Comparison of ENCODE assay signal across 27 cellular contexts in genomic region chr20:58435237-58435636, GRCh38.
"Had no signal": no experiment of that assay in that cellular context is flagged by ENCODE, and none has a peak within 500 bp of the region (broad histone marks: within the 10 kb centered on the region; RNA-seq: fewer than 3 reads in every experiment).

No MANE protein-coding gene starts in this region.

- H3K27ac ChIP-seq: heart left ventricle, lower lobe of right lung, skin epidermis, testis, uterus had no signal

- H3K36me3 ChIP-seq: transverse colon, uterus had no signal

- ATAC-seq: activated CD8-positive, alpha-beta memory T cell treated with anti-CD3 and anti-CD28 coated beads, Interleukin-2, amount 10 ng/mL, durations not matched to agents 7 days and 5 days; activated CD8-positive, alpha-beta T cell treated with anti-CD3 and anti-CD28 coated beads, Interleukin-2, amount 10 ng/mL, durations not matched to agents 7 days and 5 days; esophagus mucosa; heart left ventricle; left lobe of liver; lower lobe of right lung; naive thymus-derived CD8-positive, alpha-beta T cell; sciatic nerve; stimulated activated naive CD8-positive, alpha-beta T cell treated with anti-CD3 and anti-CD28 coated beads, Interleukin-15, Interleukin-2, amounts not matched to agents 100 U/mL and 50 U/mL, for 24 hours; T-helper 17 cell had no signal

- H3K4me3 ChIP-seq: heart left ventricle, lower lobe of right lung, skin epidermis, testis, transverse colon, uterus had no signal

- H3K27me3 Mint-ChIP-seq: activated CD8-positive, alpha-beta memory T cell treated with anti-CD3 and anti-CD28 coated beads, Interleukin-2, amount 10 ng/mL, durations not matched to agents 7 days and 5 days; activated naive CD4-positive, alpha-beta T cell treated with anti-CD3 and anti-CD28 coated beads, Interleukin-2, amount 10 ng/mL, durations not matched to agents 7 days and 5 days; central memory CD8-positive, alpha-beta T cell; dendritic cell treated with granulocyte-macrophage colony-stimulating factor and Interleukin-4, amounts not matched to agents 40 ng/mL and 50 ng/mL, for 4 days; naive thymus-derived CD8-positive, alpha-beta T cell; T-helper 17 cell had no signal

- H3K27ac Mint-ChIP-seq: activated CD8-positive, alpha-beta memory T cell treated with anti-CD3 and anti-CD28 coated beads, Interleukin-2, amount 10 ng/mL, durations not matched to agents 7 days and 5 days; activated CD8-positive, alpha-beta T cell treated with anti-CD3 and anti-CD28 coated beads, Interleukin-2, amount 10 ng/mL, durations not matched to agents 7 days and 5 days; activated naive CD4-positive, alpha-beta T cell treated with anti-CD3 and anti-CD28 coated beads, Interleukin-2, amount 10 ng/mL, durations not matched to agents 7 days and 5 days; dendritic cell treated with granulocyte-macrophage colony-stimulating factor and Interleukin-4, amounts not matched to agents 40 ng/mL and 50 ng/mL, for 4 days; endodermal cell; T-helper 17 cell had no signal

- DNase-seq: activated CD4-positive, alpha-beta T cell treated with anti-CD3 and anti-CD28 coated beads for 1 hour; activated CD8-positive, alpha-beta memory T cell treated with anti-CD3 and anti-CD28 coated beads, Interleukin-2, amount 10 ng/mL, durations not matched to agents 7 days and 5 days; activated CD8-positive, alpha-beta T cell treated with anti-CD3 and anti-CD28 coated beads, Interleukin-2, amount 10 ng/mL, durations not matched to agents 7 days and 5 days; activated effector memory CD4-positive, alpha-beta T cell treated with anti-CD3 and anti-CD28 coated beads, Interleukin-2, amount 50 U/mL, for 16 hours; activated naive CD4-positive, alpha-beta T cell treated with anti-CD3 and anti-CD28 coated beads, Interleukin-2, amount 10 ng/mL, durations not matched to agents 7 days and 5 days; endodermal cell; foreskin fibroblast; heart left ventricle; kidney glomerular epithelial cell; lower lobe of right lung; mesenchymal stem cell; naive thymus-derived CD8-positive, alpha-beta T cell; stimulated activated CD4-positive, alpha-beta T cell treated with anti-CD3 and anti-CD28 coated beads, Interleukin-12 subunit alpha, Interleukin-12 subunit beta, amount 100 ng/mL, for 4 hours; stimulated activated CD4-positive, alpha-beta T cell treated with anti-CD3 and anti-CD28 coated beads, Interleukin-4, amount 100 ng/mL, for 1 hour; stimulated activated naive CD8-positive, alpha-beta T cell treated with anti-CD3 and anti-CD28 coated beads, Interleukin-15, Interleukin-2, amounts not matched to agents 100 U/mL and 50 U/mL, for 24 hours; SW 1271; T-helper 17 cell; T1000; testis; transverse colon; uterus had no signal

- H3K27me3 ChIP-seq: heart left ventricle, testis, transverse colon, uterus had no signal

- H3K9me3 ChIP-seq: heart left ventricle, lower lobe of right lung, testis, transverse colon, uterus had no signal

- H3K4me3 Mint-ChIP-seq: activated CD8-positive, alpha-beta memory T cell treated with anti-CD3 and anti-CD28 coated beads, Interleukin-2, amount 10 ng/mL, durations not matched to agents 7 days and 5 days; activated CD8-positive, alpha-beta T cell treated with anti-CD3 and anti-CD28 coated beads, Interleukin-2, amount 10 ng/mL, durations not matched to agents 7 days and 5 days; activated naive CD4-positive, alpha-beta T cell treated with anti-CD3 and anti-CD28 coated beads, Interleukin-2, amount 10 ng/mL, durations not matched to agents 7 days and 5 days; central memory CD8-positive, alpha-beta T cell; dendritic cell treated with granulocyte-macrophage colony-stimulating factor and Interleukin-4, amounts not matched to agents 40 ng/mL and 50 ng/mL, for 4 days; endodermal cell; naive thymus-derived CD8-positive, alpha-beta T cell; T-helper 17 cell had no signal

- H3K9me3 Mint-ChIP-seq: activated naive CD4-positive, alpha-beta T cell treated with anti-CD3 and anti-CD28 coated beads, Interleukin-2, amount 10 ng/mL, durations not matched to agents 7 days and 5 days; central memory CD8-positive, alpha-beta T cell; dendritic cell treated with granulocyte-macrophage colony-stimulating factor and Interleukin-4, amounts not matched to agents 40 ng/mL and 50 ng/mL, for 4 days; endodermal cell; naive thymus-derived CD8-positive, alpha-beta T cell had no signal
